In the genomic region with DNA sequence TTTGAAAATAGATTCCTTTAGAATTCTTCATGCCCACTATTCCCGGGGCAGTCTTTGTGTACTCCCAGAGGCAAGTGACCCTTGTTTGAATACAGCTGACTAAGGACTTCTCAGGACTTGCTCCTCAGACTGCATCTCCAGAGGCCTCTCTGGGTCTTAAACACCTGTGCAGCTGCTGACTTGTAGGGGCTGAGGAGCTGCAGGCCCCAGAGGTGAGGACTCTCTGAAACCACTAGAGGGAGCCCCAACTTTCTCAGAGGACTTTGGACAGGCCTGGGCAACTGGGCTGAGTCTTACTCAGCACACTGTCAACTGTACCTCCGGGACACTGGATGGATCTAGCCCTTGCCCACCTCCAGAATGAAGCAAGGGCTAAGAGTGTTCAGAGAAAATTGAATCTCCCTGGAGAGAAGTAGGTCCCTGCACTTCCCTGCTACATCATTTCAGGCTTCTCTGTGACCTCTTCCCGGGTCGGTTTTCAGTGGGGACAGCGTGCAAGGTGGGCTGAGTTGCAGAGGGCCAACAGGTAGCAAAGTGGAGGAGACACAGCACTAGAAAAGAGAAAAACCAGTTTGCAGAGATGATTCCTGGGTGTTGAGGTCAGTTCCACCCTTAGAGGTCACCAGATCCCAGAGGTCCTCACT, we compare ENCODE assay signal across 8 cellular contexts.
DNase-seq lines count a peak whose midpoint lies in the region; ATAC-seq and TF ChIP-seq lines count a peak whose summit lies in the region.

No MANE protein-coding gene starts in this region.

- H4K20me1 ChIP-seq in SU-DHL-6 (ENCODE audit: low read depth, low read length), result no peaks in the 10 kb centered on the region

- H3K27ac ChIP-seq in SU-DHL-6 (ENCODE audit: low read depth, low read length), result no peak overlapping the region

- in situ Hi-C loops in GM13976 (cut with MboI; ENCODE audit: low sequenced_read_pairs, unreplicated experiment), result loop anchor here (25.0 kb wide), 2 partner anchors 437 to 937 kb away; no protein-coding TSS in a partner anchor

- H3K9ac ChIP-seq in SU-DHL-6 (ENCODE audit: low read length), result no peak overlapping the region

- H3K9me2 ChIP-seq in SU-DHL-6 (replicated peaks; ENCODE audit: insufficient read depth, low read length), result no peaks in the 10 kb centered on the region

- H3F3A ChIP-seq in SU-DHL-6 (ENCODE audit: insufficient read depth), result no peaks in the 10 kb centered on the region

- H2AFZ ChIP-seq in SU-DHL-6 (ENCODE audit: low read depth, low read length, severe bottlenecking), result no peak overlapping the region

- no peaks in the 10 kb centered on the region for H3K36me3 ChIP-seq in SU-DHL-6 (ENCODE audit: low read length)

- ATAC-seq in HG02588 (IDR thresholded peaks at IDR 0.05; ENCODE audit: unreplicated experiment), result peak; percentile 96

- H3K79me2 ChIP-seq in SU-DHL-6 (ENCODE audit: insufficient read depth, low read length), result no peaks in the 10 kb centered on the region

- DNase-seq in AML-193 (lab: John Stamatoyannopoulos, UW) (peak; percentile 34 to 42), GM13976 (ENCODE audit: low spot score) (peak; percentile 19), LoVo (ENCODE audit: low spot score) (peak; percentile 70), fibroblast of gingiva (ENCODE audit: low read depth) (peak; percentile 20), renal cortical epithelial cell (ENCODE audit: low read depth) (peak; percentile 45)
- DNase-seq in activated effector memory CD4-positive, alpha-beta T cell treated with anti-CD3 and anti-CD28 coated beads, Interleukin-2, amount 50 U/mL, for 16 hours, result no peak

- TF ChIP-seq CTCF in GM13976 (IDR thresholded peaks at IDR 0.05; ENCODE audit: borderline replicate concordance, control extremely low read depth, extremely low read depth, insufficient read depth, missing control alignments), result peak; percentile 51
- TF ChIP-seq CTCF in SU-DHL-6 (IDR thresholded peaks at IDR 0.05; ENCODE audit: insufficient read depth, low read length, poor library complexity, severe bottlenecking), result peak; percentile 64

- H3K4me3 ChIP-seq in SU-DHL-6 (ENCODE audit: insufficient read depth, low read length, poor library complexity, severe bottlenecking), result no peak overlapping the region

- H3K9me3 ChIP-seq in SU-DHL-6 (ENCODE audit: insufficient read depth, low read length), result no peaks in the 10 kb centered on the region

- H3K27me3 ChIP-seq in SU-DHL-6 (ENCODE audit: low read length), result no peaks in the 10 kb centered on the region

- no peak overlapping the region for H3K4me2 ChIP-seq in SU-DHL-6 (ENCODE audit: low read depth, low read length, poor library complexity, severe bottlenecking)
